ENCODE assay signal across 12 cellular contexts in genomic region chr5:10317825-10318682, GRCh38. TPM values are rescaled to one million over a fixed set of nuclear protein-coding genes. Genes with fewer than 3 reads are reported as not detected.
DNase-seq lines count a peak whose midpoint lies in the region; ATAC-seq and TF ChIP-seq lines count a peak whose summit lies in the region.
"Had no signal": no experiment of that assay in that cellular context is flagged by ENCODE, and none has a peak within 500 bp of the region (broad histone marks: within the 10 kb centered on the region; RNA-seq: fewer than 3 reads in every experiment).

No MANE protein-coding gene starts in this region.

- intact Hi-C loops in activated naive CD4-positive, alpha-beta T cell treated with anti-CD3 and anti-CD28 coated beads for 36 hours (cut with micrococcal nuclease) = no loop called here

- H3K4me3 Mint-ChIP-seq in activated naive CD4-positive, alpha-beta T cell treated with anti-CD3 and anti-CD28 coated beads for 36 hours = no peak overlapping the region

- CTCF ChIA-PET in activated naive CD4-positive, alpha-beta T cell treated with anti-CD3 and anti-CD28 coated beads for 36 hours (lab: Charles Lee) = interaction anchor here (1.1 kb wide), 1 partner anchor 385 kb away, joined by 3 read pairs; no protein-coding TSS in a partner anchor

- H3K27me3 Mint-ChIP-seq in activated naive CD4-positive, alpha-beta T cell treated with anti-CD3 and anti-CD28 coated beads for 36 hours (ENCODE audit: low read depth) = no peaks in the 10 kb centered on the region

- 73% methylated on average over 6 of the region's 6 CpGs for WGBS in hepatocyte (ENCODE audit: low lambda C conversion rate, missing lambda C conversion rate)

- no peak overlapping the region for H3K4me2 ChIP-seq in hepatocyte

- no peak overlapping the region for H2AFZ ChIP-seq in hepatocyte

- no peaks in the 10 kb centered on the region for H3K4me1 Mint-ChIP-seq in activated naive CD4-positive, alpha-beta T cell treated with anti-CD3 and anti-CD28 coated beads for 36 hours (ENCODE audit: low read depth)

- H3K4me3 ChIP-seq in hepatocyte = no peak overlapping the region
- H3K4me3 ChIP-seq: right atrium auricular region had no signal

- no peaks in the 10 kb centered on the region for H4K20me1 ChIP-seq in hepatocyte (ENCODE audit: insufficient read depth, poor library complexity, severe bottlenecking)

- no peaks in the 10 kb centered on the region for H3K79me2 ChIP-seq in hepatocyte

- peak; percentile 69 for ATAC-seq in GM18858 (IDR thresholded peaks at IDR 0.05; ENCODE audit: unreplicated experiment)
- peak; percentile 59 for ATAC-seq in GM21576 (IDR thresholded peaks at IDR 0.05; ENCODE audit: unreplicated experiment)
- ATAC-seq in HG03460 (IDR thresholded peaks at IDR 0.05; ENCODE audit: unreplicated experiment) = peak; percentile 81

- H3K36me3 Mint-ChIP-seq in activated naive CD4-positive, alpha-beta T cell treated with anti-CD3 and anti-CD28 coated beads for 36 hours (ENCODE audit: low read depth) = no peaks in the 10 kb centered on the region

- H3K27ac Mint-ChIP-seq in activated naive CD4-positive, alpha-beta T cell treated with anti-CD3 and anti-CD28 coated beads for 36 hours = no peak overlapping the region

- H3K9me3 ChIP-seq in hepatocyte (ENCODE audit: low read depth) = no peaks in the 10 kb centered on the region
- H3K9me3 ChIP-seq: right atrium auricular region had no signal

- no peak for TF ChIP-seq CTCF in hepatocyte (IDR thresholded peaks at IDR 0.05; ENCODE audit: poor library complexity)

- peak; percentile 44 for DNase-seq in hepatocyte (ENCODE audit: low spot score)
- DNase-seq in stimulated activated CD4-positive, alpha-beta T cell treated with anti-CD3 and anti-CD28 coated beads, Interleukin-12 subunit alpha, Interleukin-12 subunit beta, amount 100 ng/mL, for 4 hours = no peak
- no peak for DNase-seq in activated naive CD4-positive, alpha-beta T cell treated with anti-CD3 and anti-CD28 coated beads for 36 hours
- no peak for DNase-seq in dedifferentiated amniotic fluid mesenchymal stem cell (ENCODE audit: extremely low spot score)
- no peak for DNase-seq in activated CD4-positive, alpha-beta T cell treated with anti-CD3 and anti-CD28 coated beads, Interleukin-2, amount 50 U/mL, for 1 hour
- DNase-seq: activated gamma-delta T cell, NCI-H446, T-helper 9 cell had no signal

- peak overlapping the region; percentile 67 for H3K27ac ChIP-seq in hepatocyte
- H3K27ac ChIP-seq: right atrium auricular region had no signal

- H3K4me1 ChIP-seq in hepatocyte (ENCODE audit: insufficient read depth) = no peaks in the 10 kb centered on the region
- H3K4me1 ChIP-seq: right atrium auricular region had no signal

- no peaks in the 10 kb centered on the region for H3K9me3 Mint-ChIP-seq in activated naive CD4-positive, alpha-beta T cell treated with anti-CD3 and anti-CD28 coated beads for 36 hours

- H3K36me3 ChIP-seq in hepatocyte (replicated peaks; ENCODE audit: insufficient read depth, low read depth) = no peaks in the 10 kb centered on the region
- H3K36me3 ChIP-seq: right atrium auricular region had no signal

- H3K9me2 ChIP-seq in hepatocyte (replicated peaks; ENCODE audit: insufficient read depth) = no peaks in the 10 kb centered on the region

- no peaks in the 10 kb centered on the region for H3K27me3 ChIP-seq in hepatocyte
- H3K27me3 ChIP-seq: right atrium auricular region had no signal

RNA-seq across cellular contexts. Expression of gene CMBL, which starts 10.4 kb away (rescaled TPM):
- 15.5 and 20.8 TPM in 2 replicates for total RNA-seq in hepatocyte
- 16.7 and 24.1 TPM in 2 replicates for polyA plus RNA-seq in hepatocyte
- total RNA-seq in activated naive CD4-positive, alpha-beta T cell treated with anti-CD3 and anti-CD28 coated beads for 36 hours = 1 to 10 TPM; 2.2 to 3.2 TPM

RNA-seq across cellular contexts. Expression of gene MARCHF6, which starts 35.4 kb away (rescaled TPM):
- total RNA-seq in hepatocyte = 91.1 and 105 TPM in 2 replicates
- polyA plus RNA-seq in hepatocyte = 70.9 and 89.6 TPM in 2 replicates
- total RNA-seq in activated naive CD4-positive, alpha-beta T cell treated with anti-CD3 and anti-CD28 coated beads for 36 hours = 10 to 100 TPM; 72.5 to 76.8 TPM
